Comparison of ENCODE assay signal across 2 cellular contexts in genomic region chr14:31190717-31191263, GRCh38.
A peak's percentile ranks its signal among the peaks of the same experiment; 100 is the strongest.
TF ChIP-seq lines count a peak whose summit lies in the region.

No MANE protein-coding gene starts in this region.

TF ChIP-seq in IMR-90, 13 proteins besides CTCF, POLR2A, EP300 and RAD21:
- TF ChIP-seq CEBPB (IDR thresholded peaks at IDR 0.05; ENCODE audit: low read depth, low read length): peak; percentile 35; the same call in 1 of the 2 replicates
- TF ChIP-seq MXI1 (IDR thresholded peaks at IDR 0.05; ENCODE audit: borderline replicate concordance, low read depth, low read length): no peak
- no peak for TF ChIP-seq CHD1 (IDR thresholded peaks at IDR 0.05; ENCODE audit: low read depth, low read length)
- TF ChIP-seq NFE2L2 (IDR thresholded peaks at IDR 0.05; ENCODE audit: low read depth, low read length): no peak

TF ChIP-seq in HepG2, 621 proteins besides CTCF, POLR2A, EP300 and RAD21:
- peak; percentile 86 for TF ChIP-seq ZNF121 (CRISPR knock-in tag; IDR thresholded peaks at IDR 0.05)
- peak; percentile 65; the same call in 1 of the 2 replicates for TF ChIP-seq CEBPB (IDR thresholded peaks at IDR 0.05; ENCODE audit: borderline replicate concordance, low read depth, low read length)
- 0 out of 2 replicates have a peak, but pooled peaks have one; percentile 14 for TF ChIP-seq ZNF615 (CRISPR knock-in tag; IDR thresholded peaks at IDR 0.05; ENCODE audit: borderline replicate concordance)
- TF ChIP-seq ZNF318 (CRISPR knock-in tag; IDR thresholded peaks at IDR 0.05): peak; percentile 48; the same call in 1 of the 2 replicates
- no peak; the same call in 1 of the 2 replicates for TF ChIP-seq ZNF414 (CRISPR knock-in tag; IDR thresholded peaks at IDR 0.05)
- 0 out of 2 replicates have a peak, but pooled peaks have one; percentile 47 for TF ChIP-seq ZNF746 (CRISPR knock-in tag; IDR thresholded peaks at IDR 0.05)
- no peak for TF ChIP-seq ZMYM4 (CRISPR knock-in tag; IDR thresholded peaks at IDR 0.05)
- TF ChIP-seq AHR (CRISPR knock-in tag; IDR thresholded peaks at IDR 0.05): 0 out of 2 replicates have a peak, but pooled peaks have one; percentile 14
- 0 out of 2 replicates have a peak, but pooled peaks have one; percentile 13 for TF ChIP-seq REPIN1 (CRISPR knock-in tag; IDR thresholded peaks at IDR 0.05; ENCODE audit: borderline replicate concordance, low read depth)
- TF ChIP-seq NRL (CRISPR knock-in tag; IDR thresholded peaks at IDR 0.05; ENCODE audit: borderline replicate concordance): peak; percentile 78; the same call in 1 of the 2 replicates
- 0 out of 2 replicates have a peak, but pooled peaks have one; percentile 13 for TF ChIP-seq ZBTB26 (CRISPR knock-in tag; IDR thresholded peaks at IDR 0.05; ENCODE audit: borderline replicate concordance)
- TF ChIP-seq PAX8 (CRISPR knock-in tag; IDR thresholded peaks at IDR 0.05; ENCODE audit: borderline replicate concordance): no peak
- TF ChIP-seq DZIP1 (CRISPR knock-in tag; IDR thresholded peaks at IDR 0.05): 0 out of 2 replicates have a peak, but pooled peaks have one; percentile 72
- no peak for TF ChIP-seq ZNF558 (CRISPR knock-in tag; IDR thresholded peaks at IDR 0.05; ENCODE audit: borderline replicate concordance)
- no peak for TF ChIP-seq KLF6 (CRISPR knock-in tag; IDR thresholded peaks at IDR 0.05)
- TF ChIP-seq ZNF567 (CRISPR knock-in tag; IDR thresholded peaks at IDR 0.05; ENCODE audit: borderline replicate concordance): 0 out of 2 replicates have a peak, but pooled peaks have one; percentile 37
- 0 out of 2 replicates have a peak, but pooled peaks have one; percentile 27 for TF ChIP-seq ISX (CRISPR knock-in tag; conservative IDR thresholded peaks at IDR 0.05)
- TF ChIP-seq HIVEP1 (CRISPR knock-in tag; IDR thresholded peaks at IDR 0.05): peak; percentile 53; the same call in 1 of the 2 replicates
- 0 out of 2 replicates have a peak, but pooled peaks have one; percentile 29 for TF ChIP-seq XBP1 (CRISPR knock-in tag; IDR thresholded peaks at IDR 0.05)
- TF ChIP-seq HMGXB4 (CRISPR knock-in tag; IDR thresholded peaks at IDR 0.05; ENCODE audit: borderline replicate concordance in 1 of 2, low read depth in 1 of 2): no peak
- TF ChIP-seq ZNF770 (CRISPR knock-in tag; IDR thresholded peaks at IDR 0.05): peak; percentile 95
- peak; percentile 21; the same call in 1 of the 2 replicates for TF ChIP-seq BORCS8-MEF2B (CRISPR knock-in tag; IDR thresholded peaks at IDR 0.05)
- 0 out of 2 replicates have a peak, but pooled peaks have one; percentile 36 for TF ChIP-seq ZSCAN5A (CRISPR knock-in tag; IDR thresholded peaks at IDR 0.05; ENCODE audit: borderline replicate concordance)
- 0 out of 2 replicates have a peak, but pooled peaks have one; percentile 44 for TF ChIP-seq SMYD3 (CRISPR knock-in tag; IDR thresholded peaks at IDR 0.05)
TF ChIP-seq in HepG2: peak in this region for 18.
